Comparison of ENCODE assay signal across 8 cellular contexts in genomic region chr11:11849127-11849746, GRCh38. TPM values are rescaled to one million over a fixed set of nuclear protein-coding genes. Genes with fewer than 3 reads are reported as not detected.
DNase-seq lines count a peak whose midpoint lies in the region; ATAC-seq and TF ChIP-seq lines count a peak whose summit lies in the region.

No MANE protein-coding gene starts in this region.

- ATAC-seq in GM21825 (IDR thresholded peaks at IDR 0.05; ENCODE audit: unreplicated experiment) = peak; percentile 53
- ATAC-seq in activated naive CD8-positive, alpha-beta T cell treated with anti-CD3 and anti-CD28 coated beads, Interleukin-2, amount 10 ng/mL, durations not matched to agents 7 days and 5 days (ENCODE audit: low read depth) = peak; percentile 81

- peak overlapping the region; percentile 30 for H3K27ac Mint-ChIP-seq in activated naive CD8-positive, alpha-beta T cell treated with anti-CD3 and anti-CD28 coated beads, Interleukin-2, amount 10 ng/mL, durations not matched to agents 7 days and 5 days

- DNase-seq in GM10266 (ENCODE audit: extremely low spot score) = peak; percentile 44
- DNase-seq in SKM-1 treated with dmso at 0.1 percent for 144 hours (lab: John Stamatoyannopoulos, UW; ENCODE audit: unreplicated experiment) = peak; percentile 48
- peak; percentile 47 for DNase-seq in activated naive CD8-positive, alpha-beta T cell treated with anti-CD3 and anti-CD28 coated beads, Interleukin-2, amount 10 ng/mL, durations not matched to agents 7 days and 5 days
- peak; percentile 78 for DNase-seq in hepatocyte (ENCODE audit: low spot score)
- peak; percentile 80 for DNase-seq in spleen
- DNase-seq in GM19240 (ENCODE audit: insufficient read length, low spot score) = no peak

- H3K27me3 Mint-ChIP-seq in activated naive CD8-positive, alpha-beta T cell treated with anti-CD3 and anti-CD28 coated beads, Interleukin-2, amount 10 ng/mL, durations not matched to agents 7 days and 5 days = no peaks in the 10 kb centered on the region

- no peak for TF ChIP-seq POLR2A in spleen (IDR thresholded peaks at IDR 0.05)

- peak; percentile 79 for TF ChIP-seq CTCF in GM10266 (IDR thresholded peaks at IDR 0.05; ENCODE audit: control insufficient read depth, insufficient read depth, low read depth, missing control alignments)
- TF ChIP-seq CTCF in LNCAP (IDR thresholded peaks at IDR 0.05) = peak; percentile 65
- peak; percentile 52 for TF ChIP-seq CTCF in hepatocyte (IDR thresholded peaks at IDR 0.05; ENCODE audit: poor library complexity)
- TF ChIP-seq CTCF in spleen (IDR thresholded peaks at IDR 0.05 in 8 of 11, conservative IDR thresholded peaks at IDR 0.05 in 3 of 11) = peak; percentile 14 to 73 (median 56)

- H3K4me3 ChIP-seq in hepatocyte = no peak overlapping the region
- no peak overlapping the region for H3K4me3 ChIP-seq in spleen

- H3K79me2 ChIP-seq in hepatocyte = peaks cover 100% of the 10 kb centered on the region

- peak overlapping the region; percentile 32 for H3K4me2 ChIP-seq in hepatocyte

- H3K36me3 Mint-ChIP-seq in activated naive CD8-positive, alpha-beta T cell treated with anti-CD3 and anti-CD28 coated beads, Interleukin-2, amount 10 ng/mL, durations not matched to agents 7 days and 5 days = peaks cover 5% of the 10 kb centered on the region

- peak overlapping the region; percentile 46 for H3K4me3 Mint-ChIP-seq in activated naive CD8-positive, alpha-beta T cell treated with anti-CD3 and anti-CD28 coated beads, Interleukin-2, amount 10 ng/mL, durations not matched to agents 7 days and 5 days

- POLR2A ChIA-PET in activated naive CD8-positive, alpha-beta T cell treated with anti-CD3 and anti-CD28 coated beads, Interleukin-2, amount 10 ng/mL, durations not matched to agents 7 days and 5 days (lab: Charles Lee) = no interaction called here

- H3K27ac ChIP-seq in hepatocyte (peak overlapping the region; percentile 22), spleen (peak overlapping the region in 1 of 8 donors; percentile 20)

- no peaks in the 10 kb centered on the region for H3K9me3 ChIP-seq in hepatocyte (ENCODE audit: low read depth)
- H3K9me3 ChIP-seq in spleen = no peaks in the 10 kb centered on the region

- no peaks in the 10 kb centered on the region for H3K9me3 Mint-ChIP-seq in activated naive CD8-positive, alpha-beta T cell treated with anti-CD3 and anti-CD28 coated beads, Interleukin-2, amount 10 ng/mL, durations not matched to agents 7 days and 5 days

- H3K4me1 Mint-ChIP-seq in activated naive CD8-positive, alpha-beta T cell treated with anti-CD3 and anti-CD28 coated beads, Interleukin-2, amount 10 ng/mL, durations not matched to agents 7 days and 5 days = peaks cover 59% of the 10 kb centered on the region

- H3K36me3 ChIP-seq in hepatocyte (replicated peaks; ENCODE audit: insufficient read depth, low read depth) (no peaks in the 10 kb centered on the region), spleen (no peaks in the 10 kb centered on the region)

- no peaks in the 10 kb centered on the region for H3K27me3 ChIP-seq in hepatocyte
- no peaks in the 10 kb centered on the region for H3K27me3 ChIP-seq in spleen (replicated peaks in 1 of 7)

- no peaks in the 10 kb centered on the region for H3K9me2 ChIP-seq in hepatocyte (replicated peaks; ENCODE audit: insufficient read depth)

- WGBS in hepatocyte (ENCODE audit: low lambda C conversion rate, missing lambda C conversion rate) = 62% methylated on average over 3 of the region's 3 CpGs
- 44 to 53% (median 49%) methylated on average over 3 of the region's 3 CpGs for WGBS in spleen, 5 donors

- intact Hi-C loops in spleen (cut with DNase I; ENCODE audit: low total_unique reads) = no loop called here

- H3K4me1 ChIP-seq in hepatocyte (ENCODE audit: insufficient read depth) (peaks cover 38% of the 10 kb centered on the region), spleen (peaks cover 27 to 100% (median 79%) of the 10 kb centered on the region in 6 donors)

- peaks cover 99% of the 10 kb centered on the region for H4K20me1 ChIP-seq in hepatocyte (ENCODE audit: insufficient read depth, poor library complexity, severe bottlenecking)

- no peak overlapping the region for H2AFZ ChIP-seq in hepatocyte

RNA-seq across cellular contexts. Expression of gene USP47, which starts 7.5 kb away (rescaled TPM):
- 10 to 100 TPM; 43.7 to 46.0 TPM for total RNA-seq in activated naive CD8-positive, alpha-beta T cell treated with anti-CD3 and anti-CD28 coated beads, Interleukin-2, amount 10 ng/mL, durations not matched to agents 7 days and 5 days
- total RNA-seq in hepatocyte = 76.9 and 81.6 TPM in 2 replicates
- polyA plus RNA-seq in hepatocyte = 34.0 and 37.8 TPM in 2 replicates
- total RNA-seq in spleen = 10 to 100 TPM; 38.4 to 80.8 (median 54.5) TPM
- polyA plus RNA-seq in spleen = 10 to 100 TPM; 13.7 to 17.6 (median 16.5) TPM
